Comparison of ENCODE assay signal across 1 cellular context in the genomic region with DNA sequence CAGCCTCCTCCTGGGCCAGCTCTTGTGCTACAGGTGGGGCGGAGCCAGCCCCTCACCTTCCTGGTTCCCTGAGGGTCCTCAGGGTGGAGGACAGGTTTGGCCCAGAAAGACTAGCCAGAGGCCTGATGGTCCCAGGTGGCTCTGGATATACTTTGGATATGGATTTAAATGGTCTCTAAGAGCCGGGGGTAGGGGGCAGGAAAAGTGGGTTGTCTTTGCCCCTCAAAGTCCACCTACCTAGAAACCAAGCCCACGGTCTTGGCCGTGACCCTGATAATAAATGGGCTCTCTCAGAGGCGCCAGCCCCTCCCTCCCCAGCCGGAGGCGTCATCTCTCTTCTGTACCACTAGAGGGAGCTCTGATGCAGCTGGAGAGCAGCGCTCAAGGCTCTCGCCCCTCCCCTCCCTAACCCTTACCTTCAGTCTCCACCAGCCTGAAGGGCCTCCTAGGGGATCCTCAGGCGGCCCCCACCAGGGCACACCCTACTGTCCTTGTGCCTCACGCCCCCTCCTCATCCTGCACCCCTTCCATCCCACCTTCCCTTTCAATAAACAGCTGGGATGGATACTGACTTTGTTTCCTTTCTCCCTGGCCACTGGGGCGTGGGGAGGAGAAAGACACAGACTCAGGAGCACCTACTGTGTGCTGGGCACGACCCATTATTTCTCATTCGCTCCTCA.
TF ChIP-seq lines count a peak whose summit lies in the region.

No MANE protein-coding gene starts in this region.

TF ChIP-seq in HepG2, 621 proteins besides CTCF, POLR2A, EP300 and RAD21 (continued from another document and continues in another):
- TF ChIP-seq AKAP8 (CRISPR knock-in tag; IDR thresholded peaks at IDR 0.05) (peak; percentile 90), ZKSCAN8 (CRISPR knock-in tag; IDR thresholded peaks at IDR 0.05; ENCODE audit: borderline replicate concordance) (peak; percentile 66; the same call in 1 of the 2 replicates), ZNF687 (CRISPR knock-in tag; IDR thresholded peaks at IDR 0.05) (peak; percentile 85), TIGD3 (CRISPR knock-in tag; IDR thresholded peaks at IDR 0.05; ENCODE audit: borderline replicate concordance) (no peak; the same call in 1 of the 2 replicates), CHCHD3 (CRISPR knock-in tag; IDR thresholded peaks at IDR 0.05) (peak; percentile 62; the same call in 1 of the 2 replicates), ZNF260 (CRISPR knock-in tag; IDR thresholded peaks at IDR 0.05; ENCODE audit: borderline replicate concordance, low read depth) (0 out of 2 replicates have a peak, but pooled peaks have one; percentile 17), POLR2G (IDR thresholded peaks at IDR 0.05; ENCODE audit: low read depth, low read length) (peak; percentile 62), ZBTB10 (CRISPR knock-in tag; IDR thresholded peaks at IDR 0.05; ENCODE audit: borderline replicate concordance) (no peak), ISX (CRISPR knock-in tag; conservative IDR thresholded peaks at IDR 0.05) (no peak), KDM3A (CRISPR knock-in tag; IDR thresholded peaks at IDR 0.05; ENCODE audit: low read depth) (peak; percentile 99), ZNF713 (CRISPR knock-in tag; IDR thresholded peaks at IDR 0.05) (no peak), PATZ1 (CRISPR knock-in tag; IDR thresholded peaks at IDR 0.05) (peak; percentile 92), ZNF775 (CRISPR knock-in tag; IDR thresholded peaks at IDR 0.05; ENCODE audit: borderline replicate concordance) (no peak), HIVEP1 (CRISPR knock-in tag; IDR thresholded peaks at IDR 0.05) (no peak; the same call in 1 of the 2 replicates), ZNF530 (CRISPR knock-in tag; IDR thresholded peaks at IDR 0.05; ENCODE audit: low read depth) (no peak; the same call in 1 of the 2 replicates), TCF7 (IDR thresholded peaks at IDR 0.05; ENCODE audit: low read depth) (no peak), REL (CRISPR knock-in tag; conservative IDR thresholded peaks at IDR 0.05) (no peak), ZBTB34 (CRISPR knock-in tag; IDR thresholded peaks at IDR 0.05) (no peak), ZNF280D (CRISPR knock-in tag; IDR thresholded peaks at IDR 0.05) (peak; percentile 66; the same call in 1 of the 2 replicates), ZMYM4 (CRISPR knock-in tag; IDR thresholded peaks at IDR 0.05) (peak; percentile 62; the same call in 1 of the 2 replicates), RXRB (CRISPR knock-in tag; IDR thresholded peaks at IDR 0.05; ENCODE audit: borderline replicate concordance) (peak; percentile 74), GATAD1 (CRISPR knock-in tag; IDR thresholded peaks at IDR 0.05) (peak; percentile 23; the same call in 1 of the 2 replicates)
- TF ChIP-seq, protein P1, sequence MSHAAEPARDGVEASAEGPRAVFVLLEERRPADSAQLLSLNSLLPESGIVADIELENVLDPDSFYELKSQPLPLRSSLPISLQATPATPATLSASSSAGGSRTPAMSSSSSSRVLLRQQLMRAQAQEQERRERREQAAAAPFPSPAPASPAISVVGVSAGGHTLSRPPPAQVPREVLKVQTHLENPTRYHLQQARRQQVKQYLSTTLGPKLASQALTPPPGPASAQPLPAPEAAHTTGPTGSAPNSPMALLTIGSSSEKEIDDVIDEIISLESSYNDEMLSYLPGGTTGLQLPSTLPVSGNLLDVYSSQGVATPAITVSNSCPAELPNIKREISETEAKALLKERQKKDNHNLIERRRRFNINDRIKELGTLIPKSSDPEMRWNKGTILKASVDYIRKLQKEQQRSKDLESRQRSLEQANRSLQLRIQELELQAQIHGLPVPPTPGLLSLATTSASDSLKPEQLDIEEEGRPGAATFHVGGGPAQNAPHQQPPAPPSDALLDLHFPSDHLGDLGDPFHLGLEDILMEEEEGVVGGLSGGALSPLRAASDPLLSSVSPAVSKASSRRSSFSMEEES (CRISPR knock-in tag; IDR thresholded peaks at IDR 0.05) = peak; percentile 64; the same call in 1 of the 2 replicates
- TF ChIP-seq, protein P2, sequence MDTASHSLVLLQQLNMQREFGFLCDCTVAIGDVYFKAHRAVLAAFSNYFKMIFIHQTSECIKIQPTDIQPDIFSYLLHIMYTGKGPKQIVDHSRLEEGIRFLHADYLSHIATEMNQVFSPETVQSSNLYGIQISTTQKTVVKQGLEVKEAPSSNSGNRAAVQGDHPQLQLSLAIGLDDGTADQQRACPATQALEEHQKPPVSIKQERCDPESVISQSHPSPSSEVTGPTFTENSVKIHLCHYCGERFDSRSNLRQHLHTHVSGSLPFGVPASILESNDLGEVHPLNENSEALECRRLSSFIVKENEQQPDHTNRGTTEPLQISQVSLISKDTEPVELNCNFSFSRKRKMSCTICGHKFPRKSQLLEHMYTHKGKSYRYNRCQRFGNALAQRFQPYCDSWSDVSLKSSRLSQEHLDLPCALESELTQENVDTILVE (CRISPR knock-in tag; IDR thresholded peaks at IDR 0.05) = peak; percentile 85
- TF ChIP-seq, protein P3, sequence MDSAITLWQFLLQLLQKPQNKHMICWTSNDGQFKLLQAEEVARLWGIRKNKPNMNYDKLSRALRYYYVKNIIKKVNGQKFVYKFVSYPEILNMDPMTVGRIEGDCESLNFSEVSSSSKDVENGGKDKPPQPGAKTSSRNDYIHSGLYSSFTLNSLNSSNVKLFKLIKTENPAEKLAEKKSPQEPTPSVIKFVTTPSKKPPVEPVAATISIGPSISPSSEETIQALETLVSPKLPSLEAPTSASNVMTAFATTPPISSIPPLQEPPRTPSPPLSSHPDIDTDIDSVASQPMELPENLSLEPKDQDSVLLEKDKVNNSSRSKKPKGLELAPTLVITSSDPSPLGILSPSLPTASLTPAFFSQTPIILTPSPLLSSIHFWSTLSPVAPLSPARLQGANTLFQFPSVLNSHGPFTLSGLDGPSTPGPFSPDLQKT (CRISPR knock-in tag; IDR thresholded peaks at IDR 0.05; ENCODE audit: borderline replicate concordance) = no peak
- TF ChIP-seq, protein P4, sequence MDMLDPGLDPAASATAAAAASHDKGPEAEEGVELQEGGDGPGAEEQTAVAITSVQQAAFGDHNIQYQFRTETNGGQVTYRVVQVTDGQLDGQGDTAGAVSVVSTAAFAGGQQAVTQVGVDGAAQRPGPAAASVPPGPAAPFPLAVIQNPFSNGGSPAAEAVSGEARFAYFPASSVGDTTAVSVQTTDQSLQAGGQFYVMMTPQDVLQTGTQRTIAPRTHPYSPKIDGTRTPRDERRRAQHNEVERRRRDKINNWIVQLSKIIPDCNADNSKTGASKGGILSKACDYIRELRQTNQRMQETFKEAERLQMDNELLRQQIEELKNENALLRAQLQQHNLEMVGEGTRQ (IDR thresholded peaks at IDR 0.05; ENCODE audit: low read depth, low read length) = 0 out of 2 replicates have a peak, but pooled peaks have one; percentile 8
- TF ChIP-seq, protein P4 (CRISPR knock-in tag; IDR thresholded peaks at IDR 0.05; ENCODE audit: borderline replicate concordance) = no peak
